ENCODE assay signal across 1 cellular context in genomic region chr17:80166446-80166845, GRCh38.
TF ChIP-seq lines count a peak whose summit lies in the region.

No MANE protein-coding gene starts in this region.

TF ChIP-seq in HCT116, 20 proteins besides CTCF, POLR2A, EP300 and RAD21 (continued from another document):
- no peak for TF ChIP-seq ZBTB33 (IDR thresholded peaks at IDR 0.05; ENCODE audit: extremely low read depth, insufficient replicate concordance, low read length)
- no peak for TF ChIP-seq POLR2AphosphoS5 (IDR thresholded peaks at IDR 0.05; ENCODE audit: low read depth, low read length)
- TF ChIP-seq FOSL1 (IDR thresholded peaks at IDR 0.05; ENCODE audit: low read depth) = no peak
- TF ChIP-seq REST (IDR thresholded peaks at IDR 0.05; ENCODE audit: low read depth) = no peak
- TF ChIP-seq SRF (IDR thresholded peaks at IDR 0.05; ENCODE audit: low read depth) = no peak
- no peak for TF ChIP-seq EZH2phosphoT487 (IDR thresholded peaks at IDR 0.05; ENCODE audit: borderline replicate concordance)
